ENCODE assay signal across 8 cellular contexts in genomic region chr2:165902929-165903328, GRCh38. TPM values are rescaled to one million over a fixed set of nuclear protein-coding genes. Genes with fewer than 3 reads are reported as not detected.
DNase-seq lines count a peak whose midpoint lies in the region; ATAC-seq and TF ChIP-seq lines count a peak whose summit lies in the region.

No MANE protein-coding gene starts in this region.

- H3F3A ChIP-seq in PC-9 (ENCODE audit: insufficient read depth, low read depth): no peaks in the 10 kb centered on the region

- H3K27ac ChIP-seq in PC-9 (no peak overlapping the region), ovary (no peak overlapping the region)

- no peaks in the 10 kb centered on the region for H3K36me3 ChIP-seq in PC-9 (ENCODE audit: low read depth)
- H3K36me3 ChIP-seq in ovary: no peaks in the 10 kb centered on the region

- TF ChIP-seq CTCF in PC-9 (conservative IDR thresholded peaks at IDR 0.05): no peak
- TF ChIP-seq CTCF in ovary (IDR thresholded peaks at IDR 0.05): no peak

- H3K4me1 ChIP-seq in PC-9 (replicated peaks; ENCODE audit: insufficient read depth) (no peaks in the 10 kb centered on the region), ovary (ENCODE audit: insufficient read depth) (peaks cover 13% of the 10 kb centered on the region)

- no peaks in the 10 kb centered on the region for H3K79me2 ChIP-seq in PC-9 (ENCODE audit: low read depth)

- CTCF ChIA-PET in PC-9 (lab: Charles Lee): no interaction called here

- no peak for TF ChIP-seq EP300 in ovary (IDR thresholded peaks at IDR 0.05)

- H2AFZ ChIP-seq in PC-9: no peak overlapping the region

- H4K20me1 ChIP-seq in PC-9 (ENCODE audit: insufficient read depth): no peaks in the 10 kb centered on the region

- BruUV-seq in PC-9 (replicated peaks; lab: Mats Ljungman, UMichigan): no TSS peak

- POLR2A ChIA-PET in PC-9 (lab: Charles Lee; ENCODE audit: unreplicated experiment): no interaction called here

- peak; percentile 9 for DNase-seq in CD1c-positive myeloid dendritic cell (ENCODE audit: extremely low spot score)
- DNase-seq in RPMI7951 (ENCODE audit: low read depth): peak; percentile 66
- peak; percentile 38 for DNase-seq in glomerular visceral epithelial cell (ENCODE audit: extremely low spot score)
- no peak for DNase-seq in NCI-H446 (lab: John Stamatoyannopoulos, UW)
- no peak for DNase-seq in NCI-H1048 (lab: John Stamatoyannopoulos, UW)
- DNase-seq in PC-9: no peak
- no peak for DNase-seq in ovary

- no peaks in the 10 kb centered on the region for H3K9me2 ChIP-seq in PC-9 (ENCODE audit: insufficient read depth)

- no peak for TF ChIP-seq POLR2A in ovary (IDR thresholded peaks at IDR 0.05)

- peak; percentile 56 for ATAC-seq in GM19463 (IDR thresholded peaks at IDR 0.05; ENCODE audit: unreplicated experiment)

- intact Hi-C loops in PC-9 (cut with micrococcal nuclease; ENCODE audit: unreplicated experiment) (no loop called here), ovary (cut with DNase I) (no loop called here)

- no peak overlapping the region for H3K4me2 ChIP-seq in PC-9

- no peaks in the 10 kb centered on the region for H3K9me3 ChIP-seq in PC-9 (ENCODE audit: insufficient read depth, low read depth)
- no peaks in the 10 kb centered on the region for H3K9me3 ChIP-seq in ovary

- H3K27me3 ChIP-seq in PC-9 (ENCODE audit: insufficient read depth, low read depth) (no peaks in the 10 kb centered on the region), ovary (no peaks in the 10 kb centered on the region)

- no peak overlapping the region for H3K4me3 ChIP-seq in PC-9
- no peak overlapping the region for H3K4me3 ChIP-seq in ovary

RNA-seq across cellular contexts. Expression of gene TTC21B, which starts 50.6 kb away (rescaled TPM):
- 23.7 and 27.0 TPM in 2 replicates for total RNA-seq in RPMI7951 (2014; rRNA removed; shearing (Covaris generic))
- total RNA-seq in PC-9 (2021) (6.3 and 9.8 TPM in 2 replicates), ovary (10 to 100 TPM; 21.0 to 53.4 (median 23.1) TPM)
- polyA plus RNA-seq in ovary: 10 to 100 TPM in 1 of 2 donors, 1 to 10 TPM in 1; 8.6 to 14.5 TPM

Comparison
In these comparisons a context has a peak if more than half of its experiments do, and no peak if none do; other contexts are left out.
1. DNase-seq: peak in CD1c-positive myeloid dendritic cell (single experiment), RPMI7951 (single experiment) and glomerular visceral epithelial cell (single experiment); none in NCI-H446 (0 of 2), NCI-H1048 (single experiment), PC-9 (0 of 2) and ovary (0 of 5).